10 cellular contexts compared by ENCODE assay signal in the genomic region with DNA sequence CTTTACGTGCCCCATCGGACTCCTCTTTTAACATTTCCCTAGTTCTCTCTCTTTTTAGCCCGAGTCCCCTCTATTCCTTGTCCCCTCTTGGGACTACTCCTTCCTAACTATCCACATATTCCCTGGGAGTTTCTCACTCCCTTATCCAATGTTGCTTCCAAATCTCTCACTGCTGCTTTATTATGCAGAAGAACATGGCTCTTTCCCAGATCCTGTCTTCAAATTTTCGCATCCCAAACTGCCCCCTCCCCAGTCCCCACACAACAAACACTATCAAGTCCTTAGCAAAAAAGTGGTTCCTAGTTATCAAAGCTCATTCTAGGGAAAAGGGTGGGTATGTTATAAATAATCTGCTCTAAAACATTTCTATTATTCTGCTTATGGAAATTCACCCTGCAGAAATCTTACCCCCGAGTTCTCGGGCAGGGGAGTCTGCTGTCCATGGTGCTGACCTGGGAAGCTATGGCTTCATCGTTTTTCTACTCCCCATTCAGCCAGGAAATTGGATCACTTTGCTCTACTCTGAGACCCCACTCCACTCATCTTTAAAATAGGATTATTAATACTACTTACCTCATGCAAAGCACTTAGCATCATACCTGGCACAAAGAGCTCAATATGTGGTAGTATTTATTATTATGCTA.
DNase-seq lines count a peak whose midpoint lies in the region; ATAC-seq lines count a peak whose summit lies in the region.
"Had no signal": no experiment of that assay in that cellular context is flagged by ENCODE, and none has a peak within 500 bp of the region (broad histone marks: within the 10 kb centered on the region; RNA-seq: fewer than 3 reads in every experiment).

No MANE protein-coding gene starts in this region.

- no peak overlapping the region for H3K27ac Mint-ChIP-seq in activated naive CD8-positive, alpha-beta T cell treated with anti-CD3 and anti-CD28 coated beads, Interleukin-2, amount 50 U/mL, for 24 hours

- DNase-seq in Daoy (ENCODE audit: low read depth) (peak; percentile 36), KBM-7 (peak; percentile 20), left kidney (ENCODE audit: low read depth, low spot score) (peak; percentile 87), NCI-H2227 treated with DMSO at 0.1 percent for 48 hours (lab: John Stamatoyannopoulos, UW) (no peak), DMS79 (lab: John Stamatoyannopoulos, UW) (no peak)
- DNase-seq in activated naive CD8-positive, alpha-beta T cell treated with anti-CD3 and anti-CD28 coated beads, Interleukin-2, amount 50 U/mL, for 24 hours: peak; percentile 14
- DNase-seq in effector CD8-positive, alpha-beta T cell (lab: John Stamatoyannopoulos, UW): no peak
- DNase-seq: activated naive CD4-positive, alpha-beta T cell treated with anti-CD3 and anti-CD28 coated beads, Interleukin-2, amount 50 U/mL, for 16 hours had no signal

- H3K36me3 Mint-ChIP-seq in activated naive CD8-positive, alpha-beta T cell treated with anti-CD3 and anti-CD28 coated beads, Interleukin-2, amount 50 U/mL, for 24 hours (ENCODE audit: low read depth): no peaks in the 10 kb centered on the region
- H3K36me3 Mint-ChIP-seq: IgD-negative memory B cell had no signal

- no peak overlapping the region for H3K4me3 Mint-ChIP-seq in activated naive CD8-positive, alpha-beta T cell treated with anti-CD3 and anti-CD28 coated beads, Interleukin-2, amount 50 U/mL, for 24 hours
- H3K4me3 Mint-ChIP-seq: IgD-negative memory B cell had no signal

- no peaks in the 10 kb centered on the region for H3K9me3 Mint-ChIP-seq in activated naive CD8-positive, alpha-beta T cell treated with anti-CD3 and anti-CD28 coated beads, Interleukin-2, amount 50 U/mL, for 24 hours

- no peaks in the 10 kb centered on the region for H3K4me1 Mint-ChIP-seq in activated naive CD8-positive, alpha-beta T cell treated with anti-CD3 and anti-CD28 coated beads, Interleukin-2, amount 50 U/mL, for 24 hours

- in situ Hi-C loops in KBM-7 (cut with MboI; ENCODE audit: low pct_unique_long_range_greater_than_20kb, low sequenced_read_pairs): no loop called here

- ATAC-seq in activated naive CD8-positive, alpha-beta T cell treated with anti-CD3 and anti-CD28 coated beads, Interleukin-2, amount 50 U/mL, for 24 hours: no peak
- no peak for ATAC-seq in GM21619 (IDR thresholded peaks at IDR 0.05; ENCODE audit: unreplicated experiment)

- peaks cover 5% of the 10 kb centered on the region for H3K27me3 Mint-ChIP-seq in activated naive CD8-positive, alpha-beta T cell treated with anti-CD3 and anti-CD28 coated beads, Interleukin-2, amount 50 U/mL, for 24 hours

Comparison
In these comparisons a context has a peak if more than half of its experiments do, and no peak if none do; other contexts are left out.
1. DNase-seq: peak in Daoy (single experiment), KBM-7 (single experiment), activated naive CD8-positive, alpha-beta T cell treated with anti-CD3 and anti-CD28 coated beads, Interleukin-2, amount 50 U/mL, for 24 hours (single experiment) and left kidney (single experiment); none in effector CD8-positive, alpha-beta T cell (single experiment), NCI-H2227 treated with DMSO at 0.1 percent for 48 hours (single experiment) and DMS79 (single experiment).